In genomic region chr10:11175823-11176243, GRCh38 we compare ENCODE assay signal across 8 cellular contexts.
DNase-seq lines count a peak whose midpoint lies in the region; ATAC-seq lines count a peak whose summit lies in the region.

No MANE protein-coding gene starts in this region.

- H3K9ac ChIP-seq in BLaER1 (peak overlapping the region; percentile 83), mesenchymal stem cell (ENCODE audit: low read length) (no peak overlapping the region)

- H3K79me1 ChIP-seq in mesenchymal stem cell (replicated peaks; ENCODE audit: low read length, poor library complexity, severe bottlenecking), result peaks cover 21% of the 10 kb centered on the region

- no peak overlapping the region for H3K14ac ChIP-seq in mesenchymal stem cell (ENCODE audit: low read length in 2 of 2)

- H4K91ac ChIP-seq in mesenchymal stem cell (ENCODE audit: low read length), result no peak overlapping the region

- H3K4me3 ChIP-seq in BLaER1 (peak overlapping the region; percentile 62), mesenchymal stem cell (ENCODE audit: insufficient read depth in 1 of 2, low read depth in 1 of 2, low read length in 2 of 2) (no peak overlapping the region)
- peak overlapping the region; percentile 26 for H3K4me3 ChIP-seq in effector memory CD4-positive, alpha-beta T cell (ENCODE audit: insufficient read depth, low read depth, low read length, poor library complexity, severe bottlenecking)

- no peak overlapping the region for H2BK120ac ChIP-seq in mesenchymal stem cell (ENCODE audit: low read depth, low read length)

- peak overlapping the region; percentile 93 for H3K27ac ChIP-seq in BLaER1
- peak overlapping the region; percentile 90 for H3K27ac ChIP-seq in effector memory CD4-positive, alpha-beta T cell (ENCODE audit: insufficient read depth, low read length, poor library complexity, severe bottlenecking)
- H3K27ac ChIP-seq in mesenchymal stem cell (ENCODE audit: low read length, poor library complexity, severe bottlenecking), result no peak overlapping the region

- H3K9me3 ChIP-seq in BLaER1 (no peaks in the 10 kb centered on the region), mesenchymal stem cell (ENCODE audit: control insufficient read depth, low read length) (no peaks in the 10 kb centered on the region)
- no peaks in the 10 kb centered on the region for H3K9me3 ChIP-seq in effector memory CD4-positive, alpha-beta T cell (ENCODE audit: control insufficient read depth, low read length)

- ATAC-seq in GM19351 (IDR thresholded peaks at IDR 0.05; ENCODE audit: unreplicated experiment) (peak; percentile 40), HG03342 (IDR thresholded peaks at IDR 0.05; ENCODE audit: unreplicated experiment) (peak; percentile 36)

- peak overlapping the region; percentile 89 for H3K4me2 ChIP-seq in BLaER1
- H3K4me2 ChIP-seq in mesenchymal stem cell (ENCODE audit: low read length, poor library complexity, severe bottlenecking), result no peak overlapping the region

- H3K27me3 ChIP-seq in BLaER1 (no peaks in the 10 kb centered on the region), mesenchymal stem cell (ENCODE audit: control insufficient read depth in 1 of 2, insufficient read depth in 1 of 2, low read length in 2 of 2) (no peaks in the 10 kb centered on the region)
- no peaks in the 10 kb centered on the region for H3K27me3 ChIP-seq in effector memory CD4-positive, alpha-beta T cell (replicated peaks; ENCODE audit: control insufficient read depth, insufficient read depth, low read length, poor library complexity, severe bottlenecking)

- no peak overlapping the region for H2AFZ ChIP-seq in mesenchymal stem cell (ENCODE audit: low read depth, low read length)

- H4K8ac ChIP-seq in mesenchymal stem cell (ENCODE audit: low read length), result no peak overlapping the region

- H3K18ac ChIP-seq in mesenchymal stem cell (ENCODE audit: low read depth in 1 of 2, low read length in 2 of 2), result no peak overlapping the region

- H3K36me3 ChIP-seq in BLaER1, result peaks cover 60% of the 10 kb centered on the region
- H3K36me3 ChIP-seq in effector memory CD4-positive, alpha-beta T cell (ENCODE audit: control insufficient read depth, insufficient read depth, low read length), result peaks cover 6% of the 10 kb centered on the region
- peaks cover 6 to 94% of the 10 kb centered on the region in 2 experiments for H3K36me3 ChIP-seq in mesenchymal stem cell (ENCODE audit: control insufficient read depth in 1 of 2, insufficient read depth in 2 of 2, low read depth in 1 of 2, low read length in 2 of 2)

- H2BK15ac ChIP-seq in mesenchymal stem cell (ENCODE audit: low read depth, poor library complexity, severe bottlenecking), result no peak overlapping the region

- DNase-seq in effector memory CD4-positive, alpha-beta T cell, result no peak
- DNase-seq in OCI-M1 (lab: John Stamatoyannopoulos, UW) (no peak), mesenchymal stem cell (no peak), NCI-H2081 (lab: John Stamatoyannopoulos, UW) (no peak), NCI-H2171 (lab: John Stamatoyannopoulos, UW) (no peak)

- H3K23ac ChIP-seq in mesenchymal stem cell (ENCODE audit: low read length in 2 of 2), result no peak overlapping the region

- no peak overlapping the region for H2BK5ac ChIP-seq in mesenchymal stem cell (ENCODE audit: low read depth, low read length, poor library complexity, severe bottlenecking)

- 97% methylated on average over 7 of the region's 11 CpGs for WGBS in mesenchymal stem cell

- no peak overlapping the region for H2BK12ac ChIP-seq in mesenchymal stem cell (ENCODE audit: low read length in 2 of 2)

- H3K4me1 ChIP-seq in BLaER1, result peaks cover 100% of the 10 kb centered on the region
- peaks cover 94% of the 10 kb centered on the region for H3K4me1 ChIP-seq in effector memory CD4-positive, alpha-beta T cell (ENCODE audit: control insufficient read depth, insufficient read depth, low read length, poor library complexity, severe bottlenecking)
- peaks cover 8% of the 10 kb centered on the region for H3K4me1 ChIP-seq in mesenchymal stem cell (ENCODE audit: control insufficient read depth, insufficient read depth, low read depth, low read length)

- H3K4ac ChIP-seq in mesenchymal stem cell (ENCODE audit: low read depth in 1 of 2, low read length in 2 of 2), result no peak overlapping the region

- peaks cover 28% of the 10 kb centered on the region for H4K20me1 ChIP-seq in BLaER1

- no peak overlapping the region for H2AK5ac ChIP-seq in mesenchymal stem cell (ENCODE audit: low read length, severe bottlenecking)

Comparison
In these comparisons a context has a peak if more than half of its experiments do, and no peak if none do; other contexts are left out.
1. H3K4me3 ChIP-seq: peak in BLaER1 (single experiment) and effector memory CD4-positive, alpha-beta T cell (single experiment); none in mesenchymal stem cell (0 of 2).